In genomic region chr9:73243078-73243477, GRCh38 we compare ENCODE assay signal across 31 cellular contexts.
"Had no signal": no experiment of that assay in that cellular context is flagged by ENCODE, and none has a peak within 500 bp of the region (broad histone marks: within the 10 kb centered on the region; RNA-seq: fewer than 3 reads in every experiment).

No MANE protein-coding gene starts in this region.

- H3K4me1 Mint-ChIP-seq: activated B cell treated with CpG ODN at 0.5 μM for 24 hours; activated CD4-positive, alpha-beta T cell treated with anti-CD3 and anti-CD28 coated beads, Interleukin-2, amount 10 ng/mL, durations not matched to agents 24 days and 14 days; activated naive CD4-positive, alpha-beta T cell treated with anti-CD3 and anti-CD28 coated beads, Interleukin-2, amount 10 ng/mL, durations not matched to agents 7 days and 5 days; activated naive CD4-positive, alpha-beta T cell treated with anti-CD3 and anti-CD28 coated beads, Interleukin-2, amount 50 U/mL, for 24 hours; activated naive CD8-positive, alpha-beta T cell treated with anti-CD3 and anti-CD28 coated beads, Interleukin-2, amount 10 ng/mL, durations not matched to agents 7 days and 5 days; activated naive CD8-positive, alpha-beta T cell treated with anti-CD3 and anti-CD28 coated beads, Interleukin-2, amount 50 U/mL, for 24 hours; central memory CD8-positive, alpha-beta T cell; T-cell; T-helper 17 cell had no signal

- H3K27ac ChIP-seq: ascending aorta, cardiac muscle cell, WERI-Rb-1 had no signal

- H3K27ac Mint-ChIP-seq: activated B cell treated with CpG ODN at 0.5 μM for 24 hours; activated CD4-positive, alpha-beta memory T cell treated with anti-CD3 and anti-CD28 coated beads for 36 hours; activated CD4-positive, alpha-beta T cell treated with anti-CD3 and anti-CD28 coated beads, Interleukin-2, amount 10 ng/mL, durations not matched to agents 24 days and 14 days; activated CD8-positive, alpha-beta T cell treated with anti-CD3 and anti-CD28 coated beads for 36 hours; activated naive CD4-positive, alpha-beta T cell treated with anti-CD3 and anti-CD28 coated beads, Interleukin-2, amount 10 ng/mL, durations not matched to agents 7 days and 5 days; activated naive CD4-positive, alpha-beta T cell treated with anti-CD3 and anti-CD28 coated beads, Interleukin-2, amount 50 U/mL, for 24 hours; activated naive CD8-positive, alpha-beta T cell; activated naive CD8-positive, alpha-beta T cell treated with anti-CD3 and anti-CD28 coated beads, Interleukin-2, amount 10 ng/mL, durations not matched to agents 7 days and 5 days; activated naive CD8-positive, alpha-beta T cell treated with anti-CD3 and anti-CD28 coated beads, Interleukin-2, amount 50 U/mL, for 24 hours; activated T-cell treated with anti-CD3 and anti-CD28 coated beads, Interleukin-2, amount 50 U/mL, for 24 hours; activated T-helper 2 cell treated with anti-CD3 and anti-CD28 coated beads, Interferon-gamma antibody, Interleukin-2, Interleukin-4, amounts not matched to agents 10 μg/mL and 5 μg/mL and 100 μg/mL, durations not matched to agents 14 hours and 24 hours and 36 hours; brain; T-cell; T-helper 17 cell had no signal

- H3K27me3 Mint-ChIP-seq: activated B cell treated with CpG ODN at 0.5 μM for 24 hours; activated naive CD4-positive, alpha-beta T cell treated with anti-CD3 and anti-CD28 coated beads, Interleukin-2, amount 10 ng/mL, durations not matched to agents 7 days and 5 days had no signal

- H3K36me3 ChIP-seq: ascending aorta, cardiac muscle cell, WERI-Rb-1 had no signal

- H3K36me3 Mint-ChIP-seq: activated CD4-positive, alpha-beta memory T cell treated with anti-CD3 and anti-CD28 coated beads for 36 hours; activated naive CD4-positive, alpha-beta T cell treated with anti-CD3 and anti-CD28 coated beads, Interleukin-2, amount 10 ng/mL, durations not matched to agents 7 days and 5 days; activated naive CD4-positive, alpha-beta T cell treated with anti-CD3 and anti-CD28 coated beads, Interleukin-2, amount 50 U/mL, for 24 hours; activated naive CD8-positive, alpha-beta T cell; activated naive CD8-positive, alpha-beta T cell treated with anti-CD3 and anti-CD28 coated beads, Interleukin-2, amount 10 ng/mL, durations not matched to agents 7 days and 5 days; brain; T-cell had no signal

- H3K27me3 ChIP-seq: ascending aorta, cardiac muscle cell had no signal

- H3K9me3 Mint-ChIP-seq: activated B cell treated with CpG ODN at 0.5 μM for 24 hours; activated CD4-positive, alpha-beta memory T cell treated with anti-CD3 and anti-CD28 coated beads for 36 hours; activated CD4-positive, alpha-beta T cell treated with anti-CD3 and anti-CD28 coated beads, Interleukin-2, amount 10 ng/mL, durations not matched to agents 24 days and 14 days; activated CD8-positive, alpha-beta T cell treated with anti-CD3 and anti-CD28 coated beads for 36 hours; activated naive CD4-positive, alpha-beta T cell treated with anti-CD3 and anti-CD28 coated beads, Interleukin-2, amount 10 ng/mL, durations not matched to agents 7 days and 5 days; activated naive CD4-positive, alpha-beta T cell treated with anti-CD3 and anti-CD28 coated beads, Interleukin-2, amount 50 U/mL, for 24 hours; activated naive CD8-positive, alpha-beta T cell treated with anti-CD3 and anti-CD28 coated beads, Interleukin-2, amount 10 ng/mL, durations not matched to agents 7 days and 5 days; activated naive CD8-positive, alpha-beta T cell treated with anti-CD3 and anti-CD28 coated beads, Interleukin-2, amount 50 U/mL, for 24 hours; activated T-cell treated with anti-CD3 and anti-CD28 coated beads, Interleukin-2, amount 50 U/mL, for 24 hours; activated T-helper 2 cell treated with anti-CD3 and anti-CD28 coated beads, Interferon-gamma antibody, Interleukin-2, Interleukin-4, amounts not matched to agents 10 μg/mL and 5 μg/mL and 100 μg/mL, durations not matched to agents 14 hours and 24 hours and 36 hours; brain; central memory CD8-positive, alpha-beta T cell; T-cell had no signal

- ATAC-seq: activated CD8-positive, alpha-beta T cell treated with anti-CD3 and anti-CD28 coated beads for 36 hours; activated naive CD8-positive, alpha-beta T cell treated with anti-CD3 and anti-CD28 coated beads, Interleukin-2, amount 50 U/mL, for 24 hours; T-cell; T-helper 17 cell had no signal

- H3K4me3 ChIP-seq: ascending aorta, cardiac muscle cell had no signal

- H3K4me1 ChIP-seq: ascending aorta had no signal

- H3K4me3 Mint-ChIP-seq: activated B cell treated with CpG ODN at 0.5 μM for 24 hours; activated CD4-positive, alpha-beta memory T cell treated with anti-CD3 and anti-CD28 coated beads for 36 hours; activated CD4-positive, alpha-beta T cell treated with anti-CD3 and anti-CD28 coated beads, Interleukin-2, amount 10 ng/mL, durations not matched to agents 24 days and 14 days; activated CD8-positive, alpha-beta T cell treated with anti-CD3 and anti-CD28 coated beads for 36 hours; activated naive CD4-positive, alpha-beta T cell treated with anti-CD3 and anti-CD28 coated beads, Interleukin-2, amount 10 ng/mL, durations not matched to agents 7 days and 5 days; activated naive CD4-positive, alpha-beta T cell treated with anti-CD3 and anti-CD28 coated beads, Interleukin-2, amount 50 U/mL, for 24 hours; activated naive CD8-positive, alpha-beta T cell; activated naive CD8-positive, alpha-beta T cell treated with anti-CD3 and anti-CD28 coated beads, Interleukin-2, amount 10 ng/mL, durations not matched to agents 7 days and 5 days; activated naive CD8-positive, alpha-beta T cell treated with anti-CD3 and anti-CD28 coated beads, Interleukin-2, amount 50 U/mL, for 24 hours; activated T-cell treated with anti-CD3 and anti-CD28 coated beads, Interleukin-2, amount 50 U/mL, for 24 hours; brain; central memory CD8-positive, alpha-beta T cell; T-cell; T-helper 17 cell had no signal

- DNase-seq: activated B cell treated with CpG ODN at 0.5 μM for 24 hours; activated CD4-positive, alpha-beta memory T cell treated with anti-CD3 and anti-CD28 coated beads for 36 hours; activated CD4-positive, alpha-beta T cell treated with anti-CD3 and anti-CD28 coated beads for 4 hours; activated CD4-positive, alpha-beta T cell treated with anti-CD3 and anti-CD28 coated beads, Interleukin-2, amount 10 ng/mL, durations not matched to agents 24 days and 14 days; activated CD4-positive, alpha-beta T cell treated with anti-CD3 and anti-CD28 coated beads, Interleukin-2, amount 50 U/mL, for 1 hour; activated CD4-positive, alpha-beta T cell treated with anti-CD3 and anti-CD28 coated beads, Interleukin-2, amount 50 U/mL, for 4 hours; activated CD4-positive, CD25-positive, alpha-beta regulatory T cell treated with anti-CD3 and anti-CD28 coated beads, Interleukin-2, amount 50 U/mL, for 72 hours; activated CD8-positive, alpha-beta memory T cell treated with anti-CD3 and anti-CD28 coated beads, Interleukin-2, amount 50 U/mL, for 4 hours; activated CD8-positive, alpha-beta T cell treated with anti-CD3 and anti-CD28 coated beads for 36 hours; activated effector memory CD4-positive, alpha-beta T cell treated with Interleukin-2 at 50 U/mL for 16 hours; activated gamma-delta T cell; activated naive CD4-positive, alpha-beta T cell treated with anti-CD3 and anti-CD28 coated beads, Interleukin-2, amount 10 ng/mL, durations not matched to agents 7 days and 5 days; activated naive CD4-positive, alpha-beta T cell treated with Interleukin-2 at 50 U/mL for 16 hours; activated naive CD8-positive, alpha-beta T cell treated with anti-CD3 and anti-CD28 coated beads, Interleukin-2, amount 10 ng/mL, durations not matched to agents 7 days and 5 days; activated naive CD8-positive, alpha-beta T cell treated with anti-CD3 and anti-CD28 coated beads, Interleukin-2, amount 50 U/mL, for 24 hours; activated T-cell treated with anti-CD3 and anti-CD28 coated beads, Interleukin-2, amount 50 U/mL, for 24 hours; activated T-cell treated with anti-CD3 and anti-CD28 coated beads, Interleukin-2, amount 50 U/mL, for 48 hours; amygdala; anterior cingulate cortex; caudate nucleus; cerebellar nuclear complex; T-cell; T-helper 17 cell; WERI-Rb-1 had no signal

- H3K9me3 ChIP-seq: ascending aorta had no signal
